Comparison of ENCODE assay signal across 17 cellular contexts in genomic region chr2:173204316-173204715, GRCh38.
DNase-seq lines count a peak whose midpoint lies in the region; TF ChIP-seq lines count a peak whose summit lies in the region.
"Had no signal": no experiment of that assay in that cellular context is flagged by ENCODE, and none has a peak within 500 bp of the region (broad histone marks: within the 10 kb centered on the region; RNA-seq: fewer than 3 reads in every experiment).

No MANE protein-coding gene starts in this region.

- H3K79me2 ChIP-seq in SK-N-SH (ENCODE audit: insufficient read depth), result no peaks in the 10 kb centered on the region

- H3K27me3 ChIP-seq in SK-N-SH (ENCODE audit: insufficient read depth) (no peaks in the 10 kb centered on the region), sigmoid colon (no peaks in the 10 kb centered on the region)

- H3K9me3 ChIP-seq in HEK293 (ENCODE audit: control insufficient read depth, insufficient read depth, low read depth, low read length) (no peaks in the 10 kb centered on the region), SK-N-SH (no peaks in the 10 kb centered on the region), sigmoid colon (no peaks in the 10 kb centered on the region)

- H3K4me2 ChIP-seq in SK-N-SH, result no peak overlapping the region
- H3K4me2 ChIP-seq: PC-9 had no signal

- intact Hi-C loops in sigmoid colon (cut with DNase I), result loop anchor here (10.0 kb wide), 1 partner anchor 760 kb away; the partner anchor contains the start of gene SP3

- TF ChIP-seq EP300 in SK-N-SH (IDR thresholded peaks at IDR 0.05; ENCODE audit: borderline replicate concordance in 1 of 2, low read depth in 1 of 2, low read length in 1 of 2) (peak in 1 of 2 experiments; percentile 70; a peak in 2 of 4 replicates), sigmoid colon (IDR thresholded peaks at IDR 0.05) (no peak)

- CTCF ChIA-PET in HEK293 (lab: Yijun Ruan, JAX) (interaction anchor here (0.7 to 1.4 kb wide), 4 partner anchors 9 to 272 kb away, joined by 3 to 5 read pairs (median 4); no protein-coding TSS in a partner anchor), SK-N-SH (lab: Yijun Ruan, JAX) (interaction anchor here (1.7 to 1.9 kb wide), 2 partner anchors 177 to 397 kb away, joined by 5 to 17 read pairs; no protein-coding TSS in a partner anchor)

- no peaks in the 10 kb centered on the region for H4K20me1 ChIP-seq in SK-N-SH (ENCODE audit: insufficient read depth)

- H3F3A ChIP-seq in SK-N-SH (replicated peaks; ENCODE audit: insufficient read depth), result peaks cover 4% of the 10 kb centered on the region

- no peak overlapping the region for H3K9ac ChIP-seq in SK-N-SH

- H3K4me1 ChIP-seq in HEK293 (ENCODE audit: control insufficient read depth, insufficient read depth, low read length), result no peaks in the 10 kb centered on the region
- H3K4me1 ChIP-seq in SK-N-SH (ENCODE audit: control insufficient read depth in 1 of 2, insufficient read depth in 2 of 2, low read depth in 1 of 2, low read length in 1 of 2), result peaks cover 0 to 5% of the 10 kb centered on the region in 2 experiments; a peak in 2 of 4 replicates
- peaks cover 0 to 76% (median 31%) of the 10 kb centered on the region in 4 donors for H3K4me1 ChIP-seq in sigmoid colon

- POLR2A ChIA-PET in HEK293 (lab: Yijun Ruan, JAX), result no interaction called here
- POLR2A ChIA-PET in SK-N-SH (lab: Yijun Ruan, JAX), result interaction anchor here (0.6 kb wide), 1 partner anchor 273 kb away, joined by 4 read pairs; no protein-coding TSS in a partner anchor

- TF ChIP-seq CTCF in HEK293 (tag by site-specific recombination; IDR thresholded peaks at IDR 0.05), result no peak
- TF ChIP-seq CTCF in SK-N-SH (IDR thresholded peaks at IDR 0.05), result no peak
- TF ChIP-seq CTCF in sigmoid colon (IDR thresholded peaks at IDR 0.05), result no peak

- WGBS in SK-N-SH (ENCODE audit: low lambda C conversion rate), result 27% methylated on average over 2 of the region's 2 CpGs
- 36 to 42% methylated on average over 2 of the region's 2 CpGs for WGBS in sigmoid colon, 2 donors

- DNase-seq in SK-N-SH (peak; percentile 43), fibroblast of peridontal ligament (ENCODE audit: extremely low read depth) (peak; percentile 51), sigmoid colon (no peak), NCI-H774 (lab: John Stamatoyannopoulos, UW) (no peak), NCI-H146 treated with DMSO at 0.1 percent for 48 hours (lab: John Stamatoyannopoulos, UW; ENCODE audit: unreplicated experiment) (no peak), cerebellar cortex (ENCODE audit: low spot score) (no peak), cerebellum (ENCODE audit: low spot score) (no peak)
- DNase-seq: HCEC 1CT; mammary epithelial cell; naive B cell; NCI-H2029 treated with DMSO at 0.1 percent for 48 hours; NCI-H526 treated with DMSO at 0.1 percent for 48 hours; PC-9; stimulated activated CD4-positive, alpha-beta T cell treated with anti-CD3 and anti-CD28 coated beads, Interleukin-4, amount 100 ng/mL, for 1 hour; T1000 had no signal

- H3K4me3 ChIP-seq in HEK293 (ENCODE audit: low read depth, low read length) (no peak overlapping the region), SK-N-SH (ENCODE audit: low read depth in 2 of 2, low read length in 1 of 2) (no peak overlapping the region), sigmoid colon (no peak overlapping the region)
- H3K4me3 ChIP-seq: PC-9, SK-N-MC had no signal

- no peak for TF ChIP-seq RAD21 in SK-N-SH (IDR thresholded peaks at IDR 0.05; ENCODE audit: low read length)

- peaks cover 0 to 6% of the 10 kb centered on the region in 2 experiments; a peak in 1 of 3 replicates for H3K36me3 ChIP-seq in HEK293 (ENCODE audit: control insufficient read depth in 2 of 2, insufficient read depth in 1 of 2, low read length in 2 of 2)
- H3K36me3 ChIP-seq in SK-N-SH (replicated peaks in 1 of 2; ENCODE audit: control insufficient read depth in 1 of 2, insufficient read depth in 2 of 2, low read length in 1 of 2), result peaks cover 8 to 13% of the 10 kb centered on the region in 2 experiments
- peaks cover 0 to 6% (median 0%) of the 10 kb centered on the region in 4 donors for H3K36me3 ChIP-seq in sigmoid colon

- no peaks in the 10 kb centered on the region for H3K9me2 ChIP-seq in SK-N-SH

- H3K27ac ChIP-seq in HEK293 (ENCODE audit: extremely low read depth, low read depth, low read length), result no peak overlapping the region
- H3K27ac ChIP-seq in SK-N-SH (ENCODE audit: low read depth in 2 of 2, low read length in 1 of 2), result peak overlapping the region in 1 of 2 experiments; percentile 79; a peak in 2 of 4 replicates
- peak overlapping the region; percentile 74 to 85 (median 80) for H3K27ac ChIP-seq in sigmoid colon
- H3K27ac ChIP-seq: PC-9, SK-N-MC had no signal

- no peak for TF ChIP-seq POLR2A in sigmoid colon (IDR thresholded peaks at IDR 0.05)

- H2AFZ ChIP-seq in SK-N-SH (ENCODE audit: low read depth), result no peak overlapping the region
- H2AFZ ChIP-seq: PC-9 had no signal

TF ChIP-seq in HEK293, 187 proteins besides CTCF, POLR2A, EP300 and RAD21:
- peak; percentile 73; the same call in 1 of the 2 replicates for TF ChIP-seq ZNF214 (tag by site-specific recombination; IDR thresholded peaks at IDR 0.05; ENCODE audit: borderline replicate concordance)
- TF ChIP-seq ZBTB44 (tag by site-specific recombination; IDR thresholded peaks at IDR 0.05), result no peak
- no peak for TF ChIP-seq ZNF639 (tag by site-specific recombination; IDR thresholded peaks at IDR 0.05)

TF ChIP-seq in SK-N-SH, 30 proteins besides CTCF, POLR2A, EP300 and RAD21:
- peak; percentile 45 for TF ChIP-seq CHD2 (IDR thresholded peaks at IDR 0.05; ENCODE audit: low read length, partially characterized antibody)
- TF ChIP-seq RFX5 (IDR thresholded peaks at IDR 0.05; ENCODE audit: low read length), result no peak
- peak; percentile 76 for TF ChIP-seq GATA2 (CRISPR knock-in tag; IDR thresholded peaks at IDR 0.05)
- peak; percentile 18; the same call in 1 of the 2 replicates for TF ChIP-seq MXI1 (IDR thresholded peaks at IDR 0.05; ENCODE audit: low read depth, low read length)
- TF ChIP-seq TCF12 (IDR thresholded peaks at IDR 0.05), result peak; percentile 35; the same call in 1 of the 2 replicates
- TF ChIP-seq YY1 (IDR thresholded peaks at IDR 0.05; ENCODE audit: low read depth), result no peak
- peak; percentile 57; the same call in 1 of the 2 replicates for TF ChIP-seq RCOR1 (IDR thresholded peaks at IDR 0.05; ENCODE audit: low read length)
- TF ChIP-seq FOXJ3 (CRISPR knock-in tag; IDR thresholded peaks at IDR 0.05), result 0 out of 2 replicates have a peak, but pooled peaks have one; percentile 24

Comparison
In these comparisons a context has a peak if more than half of its experiments do, and no peak if none do; other contexts are left out.
1. DNase-seq: peak in SK-N-SH (single experiment) and fibroblast of peridontal ligament (single experiment); none in sigmoid colon (single experiment), NCI-H774 (single experiment), NCI-H146 treated with DMSO at 0.1 percent for 48 hours (single experiment), cerebellar cortex (single experiment) and cerebellum (single experiment).